In genomic region chr13:97221491-97221890, GRCh38 we compare ENCODE assay signal across 8 cellular contexts. TPM values are rescaled to one million over a fixed set of nuclear protein-coding genes. Genes with fewer than 3 reads are reported as not detected.
DNase-seq lines count a peak whose midpoint lies in the region; ATAC-seq, FAIRE-seq and TF ChIP-seq lines count a peak whose summit lies in the region.

No MANE protein-coding gene starts in this region.

- H3K27ac ChIP-seq in A549 (peak overlapping the region; percentile 56 to 67; a peak in 5 of 6 replicates), KOPT-K1 (ENCODE audit: low read depth, low read length, poor library complexity, severe bottlenecking) (peak overlapping the region; percentile 72), cingulate gyrus (ENCODE audit: low read depth, low read length) (peak overlapping the region; percentile 92)

- ATAC-seq in A549 (no peak; a peak in 1 of 6 replicates), sciatic nerve (no peak)

- H3K4me3 ChIP-seq in A549, result peak overlapping the region; percentile 65; the same call in 2 of the 3 replicates

- TF ChIP-seq EP300 in A549 (IDR thresholded peaks at IDR 0.05), result no peak

- no peak for TF ChIP-seq POLR2A in A549 (IDR thresholded peaks at IDR 0.05; ENCODE audit: low read length)

- no peaks in the 10 kb centered on the region for H3K36me3 ChIP-seq in KOPT-K1 (ENCODE audit: insufficient read depth, low read length)

- peak overlapping the region in 2 of 3 experiments; percentile 18 to 92 for H3K4me3 Mint-ChIP-seq in nephron

- intact Hi-C loops in sciatic nerve (cut with DNase I), result loop anchor here (10.0 kb wide), 1 partner anchor 123 kb away; no protein-coding TSS in a partner anchor

- peak overlapping the region in 2 of 3 experiments; percentile 95 to 96 for H3K27ac Mint-ChIP-seq in nephron

- DNase-seq in A549 (ENCODE audit: low read depth in 1 of 2, low spot score in 1 of 2) (no peak), GDM1 (lab: John Stamatoyannopoulos, UW) (no peak), NCI-H187 treated with DMSO at 0.1 percent for 48 hours (lab: John Stamatoyannopoulos, UW) (no peak), NCI-H146 (lab: John Stamatoyannopoulos, UW) (no peak), sciatic nerve (ENCODE audit: low spot score) (no peak)

- H3K4me1 Mint-ChIP-seq in nephron, result peaks cover 32% of the 10 kb centered on the region

- no peaks in the 10 kb centered on the region for H3K36me3 Mint-ChIP-seq in nephron (ENCODE audit: low read depth)

- no peak for TF ChIP-seq CTCF in A549 (IDR thresholded peaks at IDR 0.05)
- TF ChIP-seq CTCF in nephron (IDR thresholded peaks at IDR 0.05; ENCODE audit: unreplicated experiment in 3 of 3), result no peak

- POLR2A ChIA-PET in A549 (lab: Yijun Ruan, JAX), result interaction anchor here (0.9 to 1.5 kb wide), 5 partner anchors 16 to 87 kb away, joined by 3 to 6 read pairs (median 6); no protein-coding TSS in a partner anchor

- CTCF ChIA-PET in A549 (lab: Yijun Ruan, JAX), result interaction anchor here (0.8 to 3.7 kb wide), 7 partner anchors 9 to 139 kb away, joined by 3 to 22 read pairs (median 8); no protein-coding TSS in a partner anchor

- no peaks in the 10 kb centered on the region for H3K27me3 Mint-ChIP-seq in nephron (ENCODE audit: low read depth)

- no peak for TF ChIP-seq RAD21 in A549 (conservative IDR thresholded peaks at IDR 0.05 in 1 of 2, IDR thresholded peaks at IDR 0.05 in 1 of 2)

- H3K9me3 ChIP-seq in A549 (no peaks in the 10 kb centered on the region), KOPT-K1 (ENCODE audit: insufficient read depth, low read length, poor library complexity, severe bottlenecking) (no peaks in the 10 kb centered on the region)

- 45% methylated on average over 6 of the region's 6 CpGs for WGBS in A549 (ENCODE audit: missing lambda C conversion rate)

- FAIRE-seq in A549 (lab: Jason Lieb, UNC), result no peak

- no peaks in the 10 kb centered on the region for H3K9me3 Mint-ChIP-seq in nephron

- H3K4me2 ChIP-seq in A549, result peak overlapping the region; percentile 85

- H3K4me1 ChIP-seq in A549, result peaks cover 28% of the 10 kb centered on the region

TF ChIP-seq in A549, 52 proteins besides CTCF, POLR2A, EP300 and RAD21:
- TF ChIP-seq MAZ (IDR thresholded peaks at IDR 0.05; ENCODE audit: borderline replicate concordance, low read depth, low read length) (no peak), MAX (IDR thresholded peaks at IDR 0.05) (no peak)
- TF ChIP-seq, protein P1, sequence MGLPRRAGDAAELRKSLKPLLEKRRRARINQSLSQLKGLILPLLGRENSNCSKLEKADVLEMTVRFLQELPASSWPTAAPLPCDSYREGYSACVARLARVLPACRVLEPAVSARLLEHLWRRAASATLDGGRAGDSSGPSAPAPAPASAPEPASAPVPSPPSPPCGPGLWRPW (IDR thresholded peaks at IDR 0.05), result no peak

RNA-seq across cellular contexts. Expression of gene MBNL2, which starts 0.6 kb away (rescaled TPM):
- polyA plus RNA-seq in A549 (2011; rRNA removed) (20.6 and 25.9 TPM in 2 replicates), A549 (2017; fragmentation: RNase III; extraction: RNeasy Plus Mini Kit Qiagen cat#74134 plus additional on column Dnase treatment) (15.4 to 21.3 TPM (median 18.7 TPM) in 3 replicates)
- polyA plus RNA-seq in A549 (2012; cell fraction: cytosol; rRNA removed), result 4.6 and 6.1 TPM in 2 replicates
- polyA plus RNA-seq in A549 (2012; cell fraction: nucleus; rRNA removed), result 6.1 and 8.6 TPM in 2 replicates
- 37.8 and 44.0 TPM in 2 replicates for polyA minus RNA-seq in A549 (2011; rRNA and poly(A)+ RNA removed)
- 102 TPM for total RNA-seq in sciatic nerve
